Comparison of ENCODE assay signal across 1 cellular context in the genomic region with DNA sequence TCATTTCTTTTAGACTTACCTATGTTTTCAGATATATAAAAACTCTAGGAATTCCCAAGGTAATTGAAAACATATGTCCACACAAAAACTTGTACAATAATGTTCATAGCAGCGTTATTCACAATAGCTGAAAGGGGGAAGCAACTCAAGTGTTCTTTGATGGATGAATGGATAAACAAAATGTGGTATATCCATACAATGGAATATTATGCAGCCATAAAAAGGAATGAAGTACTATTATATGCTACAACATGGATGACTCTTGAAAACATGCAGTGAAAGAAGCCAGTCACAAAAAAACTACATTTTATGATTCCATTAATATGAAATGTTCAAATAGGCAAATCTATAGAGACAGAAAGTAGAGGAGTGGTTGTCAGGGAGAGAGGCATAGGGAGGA.
TF ChIP-seq lines count a peak whose summit lies in the region.

No MANE protein-coding gene starts in this region.

TF ChIP-seq in GM12878, 131 proteins besides CTCF, POLR2A, EP300 and RAD21:
- no peak for TF ChIP-seq POU2F2 (IDR thresholded peaks at IDR 0.05; ENCODE audit: borderline replicate concordance, low read depth, low read length)
- no peak for TF ChIP-seq IRF4 (IDR thresholded peaks at IDR 0.05; ENCODE audit: low read depth, low read length)
- TF ChIP-seq ZNF24 (IDR thresholded peaks at IDR 0.05), result no peak
- TF ChIP-seq SREBF1 (IDR thresholded peaks at IDR 0.05; ENCODE audit: low read length), result no peak
- TF ChIP-seq ESRRA (IDR thresholded peaks at IDR 0.05; ENCODE audit: low read length), result no peak
- TF ChIP-seq NBN (IDR thresholded peaks at IDR 0.05), result no peak
- TF ChIP-seq KDM1A (IDR thresholded peaks at IDR 0.05; ENCODE audit: borderline replicate concordance), result no peak
- TF ChIP-seq HDGF (IDR thresholded peaks at IDR 0.05), result no peak
- no peak for TF ChIP-seq SMC3 (IDR thresholded peaks at IDR 0.05; ENCODE audit: borderline replicate concordance, low read length)
- no peak for TF ChIP-seq POLR2AphosphoS5 (IDR thresholded peaks at IDR 0.05; ENCODE audit: low read length)
- TF ChIP-seq PKNOX1 (IDR thresholded peaks at IDR 0.05), result no peak
- TF ChIP-seq, protein P1, sequence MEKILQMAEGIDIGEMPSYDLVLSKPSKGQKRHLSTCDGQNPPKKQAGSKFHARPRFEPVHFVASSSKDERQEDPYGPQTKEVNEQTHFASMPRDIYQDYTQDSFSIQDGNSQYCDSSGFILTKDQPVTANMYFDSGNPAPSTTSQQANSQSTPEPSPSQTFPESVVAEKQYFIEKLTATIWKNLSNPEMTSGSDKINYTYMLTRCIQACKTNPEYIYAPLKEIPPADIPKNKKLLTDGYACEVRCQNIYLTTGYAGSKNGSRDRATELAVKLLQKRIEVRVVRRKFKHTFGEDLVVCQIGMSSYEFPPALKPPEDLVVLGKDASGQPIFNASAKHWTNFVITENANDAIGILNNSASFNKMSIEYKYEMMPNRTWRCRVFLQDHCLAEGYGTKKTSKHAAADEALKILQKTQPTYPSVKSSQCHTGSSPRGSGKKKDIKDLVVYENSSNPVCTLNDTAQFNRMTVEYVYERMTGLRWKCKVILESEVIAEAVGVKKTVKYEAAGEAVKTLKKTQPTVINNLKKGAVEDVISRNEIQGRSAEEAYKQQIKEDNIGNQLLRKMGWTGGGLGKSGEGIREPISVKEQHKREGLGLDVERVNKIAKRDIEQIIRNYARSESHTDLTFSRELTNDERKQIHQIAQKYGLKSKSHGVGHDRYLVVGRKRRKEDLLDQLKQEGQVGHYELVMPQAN (conservative IDR thresholded peaks at IDR 0.05), result no peak
- no peak for TF ChIP-seq EZH2 (IDR thresholded peaks at IDR 0.05; ENCODE audit: borderline replicate concordance, control insufficient read depth, low read depth, low read length)
- TF ChIP-seq, protein P2, sequence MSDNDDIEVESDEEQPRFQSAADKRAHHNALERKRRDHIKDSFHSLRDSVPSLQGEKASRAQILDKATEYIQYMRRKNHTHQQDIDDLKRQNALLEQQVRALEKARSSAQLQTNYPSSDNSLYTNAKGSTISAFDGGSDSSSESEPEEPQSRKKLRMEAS (IDR thresholded peaks at IDR 0.05; ENCODE audit: low read depth, low read length), result no peak
- no peak for TF ChIP-seq CHD4 (IDR thresholded peaks at IDR 0.05)
- TF ChIP-seq ASH2L (IDR thresholded peaks at IDR 0.05; ENCODE audit: borderline replicate concordance, low read depth), result no peak
TF ChIP-seq in GM12878: peak in this region for 0.
